In the genomic region with DNA sequence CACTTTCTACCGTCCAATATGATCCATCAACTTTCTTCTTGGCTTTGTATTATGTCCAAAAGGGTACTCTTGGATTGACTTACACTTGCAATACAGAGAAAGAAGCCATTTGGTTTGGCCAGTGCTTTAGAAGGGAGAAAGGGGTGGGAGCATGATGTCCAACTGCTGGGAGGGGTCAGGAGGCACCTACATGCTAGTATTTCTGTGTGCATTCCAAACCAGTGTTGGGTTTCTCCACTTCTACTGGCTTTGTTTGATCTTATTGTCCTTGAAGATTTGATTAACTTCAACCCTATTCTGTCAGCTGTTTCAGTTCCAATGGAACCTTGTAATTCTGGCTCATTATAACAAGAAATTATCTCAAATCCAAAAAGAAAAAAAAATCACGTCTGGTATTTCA, we compare ENCODE assay signal across 16 cellular contexts. TPM values are rescaled to one million over a fixed set of nuclear protein-coding genes. Genes with fewer than 3 reads are reported as not detected.
DNase-seq lines count a peak whose midpoint lies in the region; ATAC-seq, FAIRE-seq and TF ChIP-seq lines count a peak whose summit lies in the region.
"Had no signal": no experiment of that assay in that cellular context is flagged by ENCODE, and none has a peak within 500 bp of the region (broad histone marks: within the 10 kb centered on the region; RNA-seq: fewer than 3 reads in every experiment).

No MANE protein-coding gene starts in this region.

- WGBS in adrenal gland, 4 donors, result 32 to 50% (median 34%) methylated on average over 2 of the region's 2 CpGs

- H3K4me3 ChIP-seq in adrenal gland (no peak overlapping the region), gastrocnemius medialis (no peak overlapping the region)
- H3K4me3 ChIP-seq: GM23338 had no signal

- ATAC-seq in gastrocnemius medialis (no peak), HG02678 (IDR thresholded peaks at IDR 0.05; ENCODE audit: unreplicated experiment) (no peak)
- ATAC-seq: GM23338 had no signal

- H3K27me3 ChIP-seq in adrenal gland (no peaks in the 10 kb centered on the region), gastrocnemius medialis (no peaks in the 10 kb centered on the region)

- DNase-seq in adrenal gland (peak in 3 of 7 donors; percentile 42 to 54 (median 42)), left kidney (ENCODE audit: low read depth, low spot score) (peak; percentile 24), gastrocnemius medialis (no peak), GM12891 (ENCODE audit: insufficient read length, low spot score) (no peak), NCI-H146 (lab: John Stamatoyannopoulos, UW) (no peak)
- DNase-seq: C1 segment of cervical spinal cord; Calu3; CD4-positive, alpha-beta memory T cell; COR-L47; DMS53; DMS79 treated with DMSO at 0.1 percent for 48 hours; GF-D8; H9 had no signal

- H3K36me3 ChIP-seq in adrenal gland (replicated peaks in 1 of 2) (no peaks in the 10 kb centered on the region), gastrocnemius medialis (no peaks in the 10 kb centered on the region)

- H3K27ac ChIP-seq in adrenal gland, result peak overlapping the region; percentile 8 to 56 (median 48)
- peak overlapping the region; percentile 72 to 86 (median 82) for H3K27ac ChIP-seq in gastrocnemius medialis

- H3K9me3 ChIP-seq in adrenal gland (replicated peaks in 1 of 3) (no peaks in the 10 kb centered on the region), gastrocnemius medialis (no peaks in the 10 kb centered on the region)

- no peak for FAIRE-seq in GM12891 (lab: Jason Lieb, UNC)
- FAIRE-seq: GM19239 had no signal

- in situ Hi-C loops in gastrocnemius medialis (cut with MboI; ENCODE audit: low sequenced_read_pairs in 4 of 4), result no loop called here

- no peak for TF ChIP-seq POLR2A in adrenal gland (IDR thresholded peaks at IDR 0.05)
- no peak for TF ChIP-seq POLR2A in gastrocnemius medialis (IDR thresholded peaks at IDR 0.05)
- no peak for TF ChIP-seq POLR2A in GM12891 (IDR thresholded peaks at IDR 0.05; ENCODE audit: low read depth, low read length)

- intact Hi-C loops in adrenal gland (cut with DNase I) (no loop called here), gastrocnemius medialis (cut with DNase I; ENCODE audit: low total_unique reads) (no loop called here)

- TF ChIP-seq CTCF in adrenal gland (IDR thresholded peaks at IDR 0.05) (no peak), gastrocnemius medialis (IDR thresholded peaks at IDR 0.05 in 4 of 5, conservative IDR thresholded peaks at IDR 0.05 in 1 of 5) (no peak)

- H3K4me1 ChIP-seq in adrenal gland (replicated peaks in 1 of 2), result peaks cover 14 to 35% of the 10 kb centered on the region in 2 donors
- H3K4me1 ChIP-seq in gastrocnemius medialis, result peaks cover 72 to 73% of the 10 kb centered on the region in 2 donors

TF ChIP-seq in GM12891, 5 proteins besides CTCF, POLR2A, EP300 and RAD21:
- TF ChIP-seq POU2F2 (IDR thresholded peaks at IDR 0.05; ENCODE audit: low read depth, low read length) (no peak), TAF1 (IDR thresholded peaks at IDR 0.05; ENCODE audit: low read depth, low read length) (no peak)

RNA-seq across cellular contexts. Expression of gene CYSTM1, which starts 27.6 kb away (rescaled TPM):
- total RNA-seq in adrenal gland (100 to 1,000 TPM; 145 to 605 (median 189) TPM), gastrocnemius medialis (100 to 1,000 TPM; 304 to 593 (median 336) TPM)
- polyA plus RNA-seq in adrenal gland, result 100 to 1,000 TPM; 126 to 188 (median 152) TPM
- 37.2 TPM for polyA plus RNA-seq in GM12891 (2012; ENCODE audit: low read depth, missing spikeins)
